ENCODE assay signal across 8 cellular contexts in genomic region chr13:48532473-48533206, GRCh38. TPM values are rescaled to one million over a fixed set of nuclear protein-coding genes. Genes with fewer than 3 reads are reported as not detected.
A peak's percentile ranks its signal among the peaks of the same experiment; 100 is the strongest.
DNase-seq lines count a peak whose midpoint lies in the region; ATAC-seq and TF ChIP-seq lines count a peak whose summit lies in the region.

RCBTB2 (minus strand) TSS chr13:48533080; CDS start chr13:48521939, 11,141 bp downstream.

- H3K4me1 ChIP-seq in esophagus squamous epithelium = peaks cover 9 to 52% (median 17%) of the 10 kb centered on the region in 3 donors

- peaks cover 32% of the 10 kb centered on the region for H3K4me1 Mint-ChIP-seq in activated T-cell treated with anti-CD3 and anti-CD28 coated beads, Interleukin-2, amount 50 U/mL, for 72 hours (ENCODE audit: low read depth)

- peak within 1 kb of the TSS; percentile 54 to 79 (median 58) for H3K4me3 ChIP-seq in esophagus squamous epithelium

- H3K36me3 Mint-ChIP-seq in activated T-cell treated with anti-CD3 and anti-CD28 coated beads, Interleukin-2, amount 50 U/mL, for 72 hours (ENCODE audit: insufficient read depth in 2 of 2) = peaks cover 2% of the 10 kb centered on the region in 2 donors

- DNase-seq in DMS53 treated with DMSO at 0.1 percent for 48 hours (lab: John Stamatoyannopoulos, UW; ENCODE audit: unreplicated experiment) (peak; percentile 83), KG1 (lab: John Stamatoyannopoulos, UW) (peak; percentile 74), esophagus squamous epithelium (lab: John Stamatoyannopoulos, UW) (peak; percentile 84), myocyte (ENCODE audit: low read depth) (peak; percentile 99)
- DNase-seq in activated T-cell treated with anti-CD3 and anti-CD28 coated beads, Interleukin-2, amount 50 U/mL, for 72 hours = peak; percentile 99
- peak; percentile 95 to 99 for DNase-seq in stimulated activated CD8-positive, alpha-beta memory T cell treated with anti-CD3 and anti-CD28 coated beads, Interleukin-7, amount 100 ng/mL, for 4 hours (ENCODE audit: low read depth in 2 of 2)

- no peaks in the 10 kb centered on the region for H3K9me3 ChIP-seq in esophagus squamous epithelium

- no peaks in the 10 kb centered on the region for H3K27me3 Mint-ChIP-seq in activated T-cell treated with anti-CD3 and anti-CD28 coated beads, Interleukin-2, amount 50 U/mL, for 72 hours (ENCODE audit: low read depth)

- peak in 3 of 4 donors; percentile 84 to 95 (median 93) for TF ChIP-seq POLR2A in esophagus squamous epithelium (IDR thresholded peaks at IDR 0.05)

- peak within 1 kb of the TSS; percentile 99 for H3K27ac Mint-ChIP-seq in activated T-cell treated with anti-CD3 and anti-CD28 coated beads, Interleukin-2, amount 50 U/mL, for 72 hours

- no peaks in the 10 kb centered on the region for H3K36me3 ChIP-seq in esophagus squamous epithelium

- peak in 1 of 6 experiments; percentile 43 for TF ChIP-seq CTCF in esophagus squamous epithelium (IDR thresholded peaks at IDR 0.05)

- intact Hi-C loops in esophagus squamous epithelium (cut with DNase I) = no loop called here

- H3K27me3 ChIP-seq in esophagus squamous epithelium = no peaks in the 10 kb centered on the region

- 0% methylated on average over 26 of the region's 69 CpGs; no CpG with 5 or more reads in 1 of the 2 donors for WGBS in esophagus squamous epithelium, 2 donors

- H3K4me3 Mint-ChIP-seq in activated T-cell treated with anti-CD3 and anti-CD28 coated beads, Interleukin-2, amount 50 U/mL, for 72 hours = peak within 1 kb of the TSS; percentile 91 to 98

- H3K9me3 Mint-ChIP-seq in activated T-cell treated with anti-CD3 and anti-CD28 coated beads, Interleukin-2, amount 50 U/mL, for 72 hours = peaks cover 7% of the 10 kb centered on the region in 2 donors

- ATAC-seq in GM21723 (IDR thresholded peaks at IDR 0.05; ENCODE audit: unreplicated experiment) = peak; percentile 81
- peak; percentile 91 to 93 for ATAC-seq in activated T-cell treated with anti-CD3 and anti-CD28 coated beads, Interleukin-2, amount 50 U/mL, for 72 hours (replicated peaks in 1 of 2)

- peak within 1 kb of the TSS; percentile 90 to 99 (median 97) for H3K27ac ChIP-seq in esophagus squamous epithelium

TF ChIP-seq in PFSK-1, 5 proteins besides CTCF, POLR2A, EP300 and RAD21:
- TF ChIP-seq SIN3A (IDR thresholded peaks at IDR 0.05; ENCODE audit: borderline replicate concordance, insufficient read depth, low read length) (no peak), POLR2AphosphoS5 (IDR thresholded peaks at IDR 0.05; ENCODE audit: low read depth, low read length) (peak; percentile 75), REST (IDR thresholded peaks at IDR 0.05; ENCODE audit: insufficient read depth in 1 of 2, low read depth in 2 of 2, low read length in 2 of 2) (no peak), TAF1 (IDR thresholded peaks at IDR 0.05; ENCODE audit: borderline replicate concordance, insufficient read depth, low read length) (no peak), FOXP2 (optimal IDR thresholded peaks at IDR 0.05; ENCODE audit: borderline replicate concordance, extremely low read depth, extremely low read length, insufficient read depth) (no peak)

RNA-seq across cellular contexts. Expression of gene RCBTB2, which starts in this region (rescaled TPM):
- polyA plus RNA-seq in PFSK-1 (2012; ENCODE audit: insufficient read length, low read depth) = 0.69 TPM
- 1 to 10 TPM; 2.6 to 2.7 TPM for total RNA-seq in activated T-cell treated with anti-CD3 and anti-CD28 coated beads, Interleukin-2, amount 50 U/mL, for 72 hours
- total RNA-seq in esophagus squamous epithelium = 10 to 100 TPM in 3 of 4 donors, 1 to 10 TPM in 1; 8.1 to 24.7 (median 14.9) TPM
- 18.5 and 19.8 TPM in 2 replicates for total RNA-seq in myocyte
- 7.0 TPM for polyA plus RNA-seq in myocyte (2012)

Comparison
In these comparisons a context has a peak if more than half of its experiments do, and no peak if none do; other contexts are left out.
1. Peak in every context shown above with its lines: DNase-seq, ATAC-seq, H3K4me3 ChIP-seq and H3K27ac ChIP-seq.